1 cellular context compared by ENCODE assay signal in the genomic region with DNA sequence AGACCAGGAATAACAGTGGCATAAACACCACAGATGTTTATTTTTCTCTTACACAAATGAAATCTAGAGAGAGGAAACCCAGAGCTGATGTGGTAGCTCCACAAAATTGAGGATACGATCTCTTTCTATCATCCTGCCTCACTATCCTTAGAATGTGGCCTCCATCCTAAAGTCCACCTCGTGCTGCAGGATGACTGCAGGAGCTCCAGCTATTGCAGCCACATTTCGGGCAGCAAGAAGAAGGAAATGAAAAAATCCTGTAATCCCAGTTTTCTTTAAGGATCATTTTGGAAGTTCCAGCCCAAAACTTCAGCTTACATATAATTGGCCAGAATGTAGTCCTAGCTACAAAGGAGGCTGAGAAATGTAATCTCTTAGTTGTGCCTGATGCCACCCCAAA.
TF ChIP-seq lines count a peak whose summit lies in the region.

No MANE protein-coding gene starts in this region.

TF ChIP-seq in H1, 55 proteins besides CTCF, POLR2A, EP300 and RAD21:
- peak; percentile 70; the same call in 1 of the 2 replicates for TF ChIP-seq KDM1A (IDR thresholded peaks at IDR 0.05; ENCODE audit: borderline replicate concordance, low read length)
- TF ChIP-seq, protein P1, sequence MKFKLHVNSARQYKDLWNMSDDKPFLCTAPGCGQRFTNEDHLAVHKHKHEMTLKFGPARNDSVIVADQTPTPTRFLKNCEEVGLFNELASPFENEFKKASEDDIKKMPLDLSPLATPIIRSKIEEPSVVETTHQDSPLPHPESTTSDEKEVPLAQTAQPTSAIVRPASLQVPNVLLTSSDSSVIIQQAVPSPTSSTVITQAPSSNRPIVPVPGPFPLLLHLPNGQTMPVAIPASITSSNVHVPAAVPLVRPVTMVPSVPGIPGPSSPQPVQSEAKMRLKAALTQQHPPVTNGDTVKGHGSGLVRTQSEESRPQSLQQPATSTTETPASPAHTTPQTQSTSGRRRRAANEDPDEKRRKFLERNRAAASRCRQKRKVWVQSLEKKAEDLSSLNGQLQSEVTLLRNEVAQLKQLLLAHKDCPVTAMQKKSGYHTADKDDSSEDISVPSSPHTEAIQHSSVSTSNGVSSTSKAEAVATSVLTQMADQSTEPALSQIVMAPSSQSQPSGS (IDR thresholded peaks at IDR 0.05; ENCODE audit: low read length) = no peak
